In the genomic region with DNA sequence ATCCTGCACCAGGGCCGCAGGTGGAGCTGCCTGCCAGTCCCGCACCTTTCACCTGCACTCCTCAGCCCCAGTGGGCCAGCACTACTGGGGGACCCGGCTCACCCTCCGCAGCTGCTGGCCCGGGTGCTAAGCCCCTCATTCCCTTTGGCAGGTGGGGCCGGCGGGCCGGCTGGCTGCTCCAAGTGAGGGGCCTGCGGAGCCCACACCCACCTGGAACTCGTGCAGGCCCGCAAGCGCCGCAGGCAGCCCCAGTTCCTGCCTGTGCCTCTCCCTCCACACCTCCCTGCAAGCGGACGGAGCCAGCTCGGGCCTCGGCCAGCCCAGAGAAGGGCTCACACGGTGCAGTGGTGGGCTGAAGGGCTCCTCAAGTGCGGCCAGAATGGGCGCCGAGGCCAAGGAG, we compare ENCODE assay signal across 18 cellular contexts.
A peak's percentile ranks its signal among the peaks of the same experiment; 100 is the strongest.
DNase-seq lines count a peak whose midpoint lies in the region; ATAC-seq, FAIRE-seq and TF ChIP-seq lines count a peak whose summit lies in the region.
"Had no signal": no experiment of that assay in that cellular context is flagged by ENCODE, and none has a peak within 500 bp of the region (broad histone marks: within the 10 kb centered on the region; RNA-seq: fewer than 3 reads in every experiment).

No MANE protein-coding gene starts in this region.

- no peak for TF ChIP-seq CTCF in kidney (IDR thresholded peaks at IDR 0.05; ENCODE audit: borderline replicate concordance, extremely low read depth, insufficient read depth)
- no peak for TF ChIP-seq CTCF in upper lobe of right lung (IDR thresholded peaks at IDR 0.05)
- TF ChIP-seq CTCF in omental fat pad (IDR thresholded peaks at IDR 0.05), result no peak

- DNase-seq in right cardiac atrium, result peak in 2 of 3 donors; percentile 24 to 29
- no peak for DNase-seq in Right ventricle myocardium superior
- DNase-seq in kidney, result peak; percentile 61
- peak; percentile 55 for DNase-seq in upper lobe of right lung
- no peak for DNase-seq in NCI-H446 treated with DMSO at 0.1 percent for 48 hours (lab: John Stamatoyannopoulos, UW)
- no peak for DNase-seq in omental fat pad (ENCODE audit: low spot score)
- DNase-seq: C1 segment of cervical spinal cord; Calu3; CD4-positive, alpha-beta memory T cell; COR-L47; DMS53; DMS79 treated with DMSO at 0.1 percent for 48 hours; GF-D8; H9; HFFc6 had no signal

- 93% methylated on average over 21 of the region's 21 CpGs for WGBS in right cardiac atrium

- ATAC-seq in right cardiac atrium, result no peak
- ATAC-seq in Right ventricle myocardium superior (ENCODE audit: poor library complexity), result no peak
- ATAC-seq in upper lobe of right lung, result no peak
- ATAC-seq in omental fat pad (ENCODE audit: low FRiP score), result no peak
- ATAC-seq: GM23338 had no signal

- H3K27ac ChIP-seq in right cardiac atrium (ENCODE audit: low read length), result no peak overlapping the region
- H3K27ac ChIP-seq in kidney (ENCODE audit: low read depth in 2 of 2, low read length in 2 of 2), result no peak overlapping the region
- no peak overlapping the region for H3K27ac ChIP-seq in upper lobe of right lung

- H3K27me3 ChIP-seq in right cardiac atrium (ENCODE audit: control insufficient read depth, insufficient read depth) (no peaks in the 10 kb centered on the region), upper lobe of right lung (no peaks in the 10 kb centered on the region)

- H3K9me3 ChIP-seq in right cardiac atrium (ENCODE audit: control insufficient read depth, low read length) (no peaks in the 10 kb centered on the region), kidney (ENCODE audit: control insufficient read depth in 1 of 2, low read length in 2 of 2) (no peaks in the 10 kb centered on the region), upper lobe of right lung (no peaks in the 10 kb centered on the region)

- H3K9ac ChIP-seq in kidney (ENCODE audit: low read length in 2 of 2), result no peak overlapping the region

- no peak overlapping the region for H3K4me3 ChIP-seq in right cardiac atrium (ENCODE audit: low read length)
- no peak overlapping the region for H3K4me3 ChIP-seq in kidney (ENCODE audit: low read length in 2 of 2)
- no peak overlapping the region for H3K4me3 ChIP-seq in upper lobe of right lung
- H3K4me3 ChIP-seq: GM23338 had no signal

- H3K4me1 ChIP-seq in right cardiac atrium (ENCODE audit: control insufficient read depth, insufficient read depth, low read length) (no peaks in the 10 kb centered on the region), kidney (ENCODE audit: control insufficient read depth in 1 of 2, insufficient read depth in 1 of 2, low read depth in 1 of 2, low read length in 2 of 2) (no peaks in the 10 kb centered on the region), upper lobe of right lung (no peaks in the 10 kb centered on the region)

- intact Hi-C loops in right cardiac atrium (cut with DNase I), result no loop called here
- intact Hi-C loops in Right ventricle myocardium superior (cut with DNase I), result no loop called here
- intact Hi-C loops in kidney (cut with DNase I), result no loop called here
- intact Hi-C loops in upper lobe of right lung (cut with DNase I), result no loop called here

- FAIRE-seq in kidney (lab: Jason Lieb, UNC), result no peak
- FAIRE-seq: GM12891, GM18507 had no signal

- H3K36me3 ChIP-seq in kidney (ENCODE audit: control insufficient read depth in 1 of 2, insufficient read depth in 2 of 2, low read length in 2 of 2) (no peaks in the 10 kb centered on the region), upper lobe of right lung (no peaks in the 10 kb centered on the region)

Comparison
In these comparisons a context has a peak if more than half of its experiments do, and no peak if none do; other contexts are left out.
1. DNase-seq: peak in right cardiac atrium (2 of 3), kidney (single experiment) and upper lobe of right lung (single experiment); none in Right ventricle myocardium superior (single experiment), NCI-H446 treated with DMSO at 0.1 percent for 48 hours (single experiment) and omental fat pad (single experiment).